Comparison of ENCODE assay signal across 9 cellular contexts in the genomic region with DNA sequence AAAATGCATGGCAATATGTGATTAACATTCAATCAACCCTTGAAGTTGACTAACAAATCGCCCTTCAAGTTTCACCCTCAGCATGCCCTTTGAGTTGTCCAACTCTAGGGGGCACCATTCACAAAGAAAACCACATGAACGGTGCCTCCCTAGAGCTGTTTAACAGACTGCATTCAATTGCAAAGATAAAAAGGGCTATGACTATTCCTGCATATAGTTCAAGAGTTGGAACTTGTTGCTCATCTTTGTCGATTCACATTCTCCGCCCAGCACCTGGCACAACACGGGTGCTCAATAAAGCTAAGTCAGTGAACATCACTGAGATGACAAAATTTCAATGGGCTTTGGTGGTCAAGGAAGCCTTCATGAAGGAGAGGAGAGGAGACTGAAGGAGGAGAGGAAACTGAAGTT.
DNase-seq lines count a peak whose midpoint lies in the region; ATAC-seq, FAIRE-seq and TF ChIP-seq lines count a peak whose summit lies in the region.
"Had no signal": no experiment of that assay in that cellular context is flagged by ENCODE, and none has a peak within 500 bp of the region (broad histone marks: within the 10 kb centered on the region; RNA-seq: fewer than 3 reads in every experiment).

No MANE protein-coding gene starts in this region.

- no peak overlapping the region for H3K27ac ChIP-seq in endothelial cell of umbilical vein (ENCODE audit: insufficient read depth, low read depth, low read length)

- no peak for TF ChIP-seq POLR2A in endothelial cell of umbilical vein (IDR thresholded peaks at IDR 0.05; ENCODE audit: low read depth, low read length)

- H3K9me3 Mint-ChIP-seq in nephron: peaks cover 3% of the 10 kb centered on the region
- H3K9me3 Mint-ChIP-seq: CD4-positive, alpha-beta memory T cell had no signal

- H3K27me3 Mint-ChIP-seq in nephron (ENCODE audit: low read depth): peaks cover 14% of the 10 kb centered on the region

- no peaks in the 10 kb centered on the region for H3K36me3 ChIP-seq in endothelial cell of umbilical vein (ENCODE audit: control insufficient read depth in 2 of 2, extremely low read depth in 1 of 2, insufficient read depth in 2 of 2, low read length in 2 of 2)

- intact Hi-C loops in endothelial cell of umbilical vein (cut with micrococcal nuclease): no loop called here

- TF ChIP-seq CTCF in endothelial cell of umbilical vein (IDR thresholded peaks at IDR 0.05; ENCODE audit: extremely low read depth in 1 of 2, insufficient read depth in 1 of 2, low read depth in 1 of 2, low read length in 2 of 2): peak; percentile 43 to 52
- peak; percentile 11 to 52 (median 28) for TF ChIP-seq CTCF in nephron (IDR thresholded peaks at IDR 0.05; ENCODE audit: unreplicated experiment in 3 of 3)

- H3K4me2 ChIP-seq in endothelial cell of umbilical vein (ENCODE audit: insufficient read depth, low read length): no peak overlapping the region

- ATAC-seq in HG03432 (IDR thresholded peaks at IDR 0.05; ENCODE audit: unreplicated experiment) (no peak), HG02798 (IDR thresholded peaks at IDR 0.05; ENCODE audit: poor library complexity, unreplicated experiment) (no peak)

- H3K4me1 Mint-ChIP-seq in nephron: no peaks in the 10 kb centered on the region
- H3K4me1 Mint-ChIP-seq: CD4-positive, alpha-beta memory T cell had no signal

- H3K9ac ChIP-seq in endothelial cell of umbilical vein (replicated peaks; ENCODE audit: extremely low read depth, insufficient read depth, low read length): no peak overlapping the region

- dilution Hi-C loops in endothelial cell of umbilical vein (cut with MboI; ENCODE audit: extremely low pct_ligation_motif_present, low sequenced_read_pairs): no loop called here

- H3K36me3 Mint-ChIP-seq in nephron (ENCODE audit: low read depth): no peaks in the 10 kb centered on the region
- H3K36me3 Mint-ChIP-seq: CD4-positive, alpha-beta memory T cell had no signal

- CTCF ChIA-PET in endothelial cell of umbilical vein (lab: Charles Lee): interaction anchor here (0.8 to 1.5 kb wide), 7 partner anchors 8 to 370 kb away, joined by 3 to 8 read pairs (median 5); a partner anchor contains a TSS

- H3K9me3 ChIP-seq in endothelial cell of umbilical vein (replicated peaks; ENCODE audit: control insufficient read depth, insufficient read depth, low read length): no peaks in the 10 kb centered on the region

- DNase-seq in NCI-H2196 (lab: John Stamatoyannopoulos, UW; ENCODE audit: unreplicated experiment) (peak; percentile 23), NCI-H2196 treated with DMSO at 0.1 percent for 48 hours (lab: John Stamatoyannopoulos, UW; ENCODE audit: unreplicated experiment) (no peak), HPDE6-E6E7 (ENCODE audit: extremely low spot score) (peak; percentile 27), SHP77 treated with DMSO at 0.1 percent for 48 hours (lab: John Stamatoyannopoulos, UW) (peak; percentile 17), endothelial cell of umbilical vein (ENCODE audit: low read depth, low spot score) (peak; percentile 38)

- no peak overlapping the region for H2AFZ ChIP-seq in endothelial cell of umbilical vein (ENCODE audit: low read depth, low read length)

- no TSS peak for BruUV-seq in endothelial cell of umbilical vein (replicated peaks; lab: Mats Ljungman, UMichigan)

- H4K20me1 ChIP-seq in endothelial cell of umbilical vein (replicated peaks; ENCODE audit: control insufficient read depth, extremely low read depth, insufficient read depth, low read length): no peaks in the 10 kb centered on the region

- POLR2A ChIA-PET in endothelial cell of umbilical vein (lab: Charles Lee): no interaction called here

- H3K27ac Mint-ChIP-seq in nephron: no peak overlapping the region
- H3K27ac Mint-ChIP-seq: CD4-positive, alpha-beta memory T cell had no signal

- H3K4me1 ChIP-seq in endothelial cell of umbilical vein (ENCODE audit: control insufficient read depth, extremely low read depth, insufficient read depth, low read length): no peaks in the 10 kb centered on the region

- no peak overlapping the region for H3K4me3 Mint-ChIP-seq in nephron
- H3K4me3 Mint-ChIP-seq: CD4-positive, alpha-beta memory T cell had no signal

- no peak for FAIRE-seq in endothelial cell of umbilical vein (lab: Jason Lieb, UNC)

- peaks cover 12 to 32% of the 10 kb centered on the region in 2 experiments for H3K27me3 ChIP-seq in endothelial cell of umbilical vein (ENCODE audit: control insufficient read depth in 2 of 2, insufficient read depth in 2 of 2, low read length in 2 of 2)

- H3K79me2 ChIP-seq in endothelial cell of umbilical vein (ENCODE audit: control insufficient read depth, insufficient read depth, low read length): no peaks in the 10 kb centered on the region

- no peaks in the 10 kb centered on the region for H3K9me1 ChIP-seq in endothelial cell of umbilical vein (replicated peaks; ENCODE audit: control insufficient read depth, extremely low read depth, insufficient read depth, low read length)

- no peak overlapping the region for H3K4me3 ChIP-seq in endothelial cell of umbilical vein (replicated peaks in 1 of 3; ENCODE audit: insufficient read depth in 1 of 3, low read depth in 1 of 3, low read length in 3 of 3)

TF ChIP-seq in endothelial cell of umbilical vein, 7 proteins besides CTCF, POLR2A, EP300 and RAD21:
- TF ChIP-seq EZH2 (IDR thresholded peaks at IDR 0.05; ENCODE audit: borderline replicate concordance, low read depth, low read length, severe bottlenecking) (no peak), GATA2 (IDR thresholded peaks at IDR 0.05; ENCODE audit: insufficient read depth, insufficient read length, low read depth, low read length) (no peak), POLR2AphosphoS5 (IDR thresholded peaks at IDR 0.05; ENCODE audit: insufficient read depth, low read depth, low read length) (no peak), JUN (IDR thresholded peaks at IDR 0.05; ENCODE audit: borderline replicate concordance, insufficient read depth, insufficient read length, low read depth) (no peak), FOS (IDR thresholded peaks at IDR 0.05; ENCODE audit: borderline replicate concordance, insufficient read depth, low read length) (no peak), MYC (IDR thresholded peaks at IDR 0.05; ENCODE audit: low read depth, low read length) (no peak)
- TF ChIP-seq, protein P1, sequence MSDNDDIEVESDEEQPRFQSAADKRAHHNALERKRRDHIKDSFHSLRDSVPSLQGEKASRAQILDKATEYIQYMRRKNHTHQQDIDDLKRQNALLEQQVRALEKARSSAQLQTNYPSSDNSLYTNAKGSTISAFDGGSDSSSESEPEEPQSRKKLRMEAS (IDR thresholded peaks at IDR 0.05; ENCODE audit: insufficient read depth, insufficient read length): no peak
